ENCODE assay signal across 8 cellular contexts in genomic region chr2:224038830-224039079, GRCh38. TPM values are rescaled to one million over a fixed set of nuclear protein-coding genes. Genes with fewer than 3 reads are reported as not detected.
DNase-seq lines count a peak whose midpoint lies in the region; ATAC-seq, FAIRE-seq and TF ChIP-seq lines count a peak whose summit lies in the region.

No MANE protein-coding gene starts in this region.

- H2AFZ ChIP-seq in mesenchymal stem cell (ENCODE audit: low read depth, low read length): peak overlapping the region; percentile 68

- ATAC-seq in HG02884 (IDR thresholded peaks at IDR 0.05; ENCODE audit: unreplicated experiment): peak; percentile 32

- intact Hi-C loops in ascending aorta (cut with DNase I): loop anchor here (2.0 kb wide), 2 partner anchors 44 to 246 kb away; no protein-coding TSS in a partner anchor

- H4K8ac ChIP-seq in mesenchymal stem cell (ENCODE audit: low read length): no peak overlapping the region

- H3K27me3 ChIP-seq in ascending aorta: no peaks in the 10 kb centered on the region
- no peaks in the 10 kb centered on the region for H3K27me3 ChIP-seq in mesenchymal stem cell (ENCODE audit: control insufficient read depth in 1 of 2, insufficient read depth in 1 of 2, low read length in 2 of 2)

- H3K4me3 ChIP-seq in ascending aorta (peak overlapping the region; percentile 70 to 73), mesenchymal stem cell (ENCODE audit: insufficient read depth in 1 of 2, low read depth in 1 of 2, low read length in 2 of 2) (peak overlapping the region; percentile 86 to 87)

- H3K27ac ChIP-seq in ascending aorta (no peak overlapping the region), mesenchymal stem cell (ENCODE audit: low read length, poor library complexity, severe bottlenecking) (no peak overlapping the region)

- peak overlapping the region in 1 of 2 experiments; percentile 90 for H3K18ac ChIP-seq in mesenchymal stem cell (ENCODE audit: low read depth in 1 of 2, low read length in 2 of 2)

- H3K4me1 ChIP-seq in ascending aorta (peaks cover 0 to 6% of the 10 kb centered on the region in 2 donors), mesenchymal stem cell (ENCODE audit: control insufficient read depth, insufficient read depth, low read depth, low read length) (peaks cover 19% of the 10 kb centered on the region)

- peak overlapping the region; percentile 88 for H3K4me2 ChIP-seq in mesenchymal stem cell (ENCODE audit: low read length, poor library complexity, severe bottlenecking)

- TF ChIP-seq CTCF in ascending aorta (IDR thresholded peaks at IDR 0.05): no peak

- no peak for FAIRE-seq in GM18507 (lab: Jason Lieb, UNC)

- H3K9me3 ChIP-seq in ascending aorta (no peaks in the 10 kb centered on the region), mesenchymal stem cell (ENCODE audit: control insufficient read depth, low read length) (no peaks in the 10 kb centered on the region)

- H2BK15ac ChIP-seq in mesenchymal stem cell (ENCODE audit: low read depth, poor library complexity, severe bottlenecking): no peak overlapping the region

- DNase-seq in GM18507 (ENCODE audit: extremely low spot score, insufficient read length, low read depth): peak; percentile 3
- no peak for DNase-seq in ascending aorta (ENCODE audit: low spot score in 2 of 2)
- DNase-seq in mesenchymal stem cell: no peak
- no peak for DNase-seq in NCI-H1694 treated with DMSO at 0.1 percent for 48 hours (lab: John Stamatoyannopoulos, UW)
- DNase-seq in NCI-H524 treated with DMSO at 0.1 percent for 48 hours (lab: John Stamatoyannopoulos, UW): no peak
- no peak for DNase-seq in activated T-cell treated with anti-CD3 and anti-CD28 coated beads for 4 hours
- no peak for DNase-seq in NCI-H1092 (lab: John Stamatoyannopoulos, UW)

- H4K91ac ChIP-seq in mesenchymal stem cell (ENCODE audit: low read length): no peak overlapping the region

- H2BK120ac ChIP-seq in mesenchymal stem cell (ENCODE audit: low read depth, low read length): peak overlapping the region; percentile 54

- H3K79me1 ChIP-seq in mesenchymal stem cell (replicated peaks; ENCODE audit: low read length, poor library complexity, severe bottlenecking): peaks cover 14% of the 10 kb centered on the region

- H3K9ac ChIP-seq in mesenchymal stem cell (ENCODE audit: low read length): peak overlapping the region; percentile 73

- H3K36me3 ChIP-seq in ascending aorta: no peaks in the 10 kb centered on the region
- peaks cover 0 to 13% of the 10 kb centered on the region in 2 experiments for H3K36me3 ChIP-seq in mesenchymal stem cell (ENCODE audit: control insufficient read depth in 1 of 2, insufficient read depth in 2 of 2, low read depth in 1 of 2, low read length in 2 of 2)

- H2AK5ac ChIP-seq in mesenchymal stem cell (ENCODE audit: low read length, severe bottlenecking): no peak overlapping the region

- no peak overlapping the region for H2BK5ac ChIP-seq in mesenchymal stem cell (ENCODE audit: low read depth, low read length, poor library complexity, severe bottlenecking)

- peak overlapping the region in 1 of 2 experiments; percentile 72 for H3K14ac ChIP-seq in mesenchymal stem cell (ENCODE audit: low read length in 2 of 2)

- peak overlapping the region in 1 of 2 experiments; percentile 51 for H3K23ac ChIP-seq in mesenchymal stem cell (ENCODE audit: low read length in 2 of 2)

- under 1% methylated on average over 25 of the region's 35 CpGs for WGBS in mesenchymal stem cell

- peak overlapping the region in 1 of 2 experiments; percentile 44 for H3K4ac ChIP-seq in mesenchymal stem cell (ENCODE audit: low read depth in 1 of 2, low read length in 2 of 2)

- peak overlapping the region in 1 of 2 experiments; percentile 58 for H2BK12ac ChIP-seq in mesenchymal stem cell (ENCODE audit: low read length in 2 of 2)

RNA-seq across cellular contexts. Expression of gene SERPINE2, which starts 0.3 kb away (rescaled TPM):
- total RNA-seq in ascending aorta: 86.1 TPM
- polyA plus RNA-seq in mesenchymal stem cell (2013, experiment 1 of 2): 579 TPM
- polyA plus RNA-seq in mesenchymal stem cell (2013, experiment 2 of 2): 591 TPM
